Comparison of ENCODE assay signal across 8 cellular contexts in genomic region chr7:117673839-117674238, GRCh38.
DNase-seq lines count a peak whose midpoint lies in the region; ATAC-seq, FAIRE-seq and TF ChIP-seq lines count a peak whose summit lies in the region.

No MANE protein-coding gene starts in this region.

- peak; percentile 65 for TF ChIP-seq CTCF in MM.1S (IDR thresholded peaks at IDR 0.05; ENCODE audit: low read length)
- TF ChIP-seq CTCF in bronchial epithelial cell (IDR thresholded peaks at IDR 0.05; ENCODE audit: insufficient read depth, low read length, severe bottlenecking), result peak; percentile 15

- H3K79me2 ChIP-seq in MM.1S (ENCODE audit: low read length), result no peaks in the 10 kb centered on the region

- FAIRE-seq in bronchial epithelial cell (lab: Jason Lieb, UNC), result no peak

- H4K20me1 ChIP-seq in MM.1S (ENCODE audit: insufficient read depth, low read length), result no peaks in the 10 kb centered on the region

- H3K27ac ChIP-seq in MM.1S (ENCODE audit: low read length), result no peak overlapping the region

- H3K9ac ChIP-seq in MM.1S (ENCODE audit: low read length), result no peak overlapping the region

- no peak overlapping the region for H3K4me2 ChIP-seq in MM.1S (ENCODE audit: low read depth, low read length)

- H2AFZ ChIP-seq in MM.1S (ENCODE audit: low read length), result no peak overlapping the region

- H3K4me3 ChIP-seq in MM.1S (ENCODE audit: low read length) (no peak overlapping the region), bronchial epithelial cell (ENCODE audit: low read depth, low read length) (peak overlapping the region; percentile 21)

- H3K27me3 ChIP-seq in MM.1S (replicated peaks; ENCODE audit: insufficient read depth, low read length) (no peaks in the 10 kb centered on the region), bronchial epithelial cell (ENCODE audit: control insufficient read depth, insufficient read depth, low read length) (no peaks in the 10 kb centered on the region)

- H3K36me3 ChIP-seq in MM.1S (replicated peaks; ENCODE audit: insufficient read depth, low read length) (no peaks in the 10 kb centered on the region), bronchial epithelial cell (ENCODE audit: control insufficient read depth, insufficient read depth, low read length) (no peaks in the 10 kb centered on the region)

- DNase-seq in NCI-H2227 (lab: John Stamatoyannopoulos, UW; ENCODE audit: unreplicated experiment) (peak; percentile 10), NCI-H2227 treated with DMSO at 0.1 percent for 48 hours (lab: John Stamatoyannopoulos, UW) (no peak), MM.1S (peak; percentile 77), bronchial epithelial cell (ENCODE audit: low read depth) (peak; percentile 72), midbrain (lab: John Stamatoyannopoulos, UW) (peak; percentile 60)
- DNase-seq in activated CD4-positive, alpha-beta T cell treated with anti-CD3 and anti-CD28 coated beads for 1 hour, result no peak

- ATAC-seq in GM19452 (IDR thresholded peaks at IDR 0.05; ENCODE audit: unreplicated experiment) (no peak), GM19463 (IDR thresholded peaks at IDR 0.05; ENCODE audit: unreplicated experiment) (no peak)

- H3K9me2 ChIP-seq in MM.1S (replicated peaks; ENCODE audit: insufficient read depth, low read length), result no peaks in the 10 kb centered on the region

- no peaks in the 10 kb centered on the region for H3F3A ChIP-seq in MM.1S (ENCODE audit: insufficient read depth, low read length)

- no peaks in the 10 kb centered on the region for H3K9me3 ChIP-seq in MM.1S (replicated peaks; ENCODE audit: insufficient read depth, low read length)

- no peaks in the 10 kb centered on the region for H3K4me1 ChIP-seq in MM.1S (ENCODE audit: low read length)

Comparison
In these comparisons a context has a peak if more than half of its experiments do, and no peak if none do; other contexts are left out.
1. DNase-seq: peak in NCI-H2227 (single experiment), MM.1S (single experiment), bronchial epithelial cell (single experiment) and midbrain (single experiment); none in NCI-H2227 treated with DMSO at 0.1 percent for 48 hours (single experiment) and activated CD4-positive, alpha-beta T cell treated with anti-CD3 and anti-CD28 coated beads for 1 hour (single experiment).